ENCODE assay signal across 13 cellular contexts in genomic region chr3:64291956-64292355, GRCh38.
DNase-seq lines count a peak whose midpoint lies in the region; ATAC-seq, FAIRE-seq and TF ChIP-seq lines count a peak whose summit lies in the region.
"Had no signal": no experiment of that assay in that cellular context is flagged by ENCODE, and none has a peak within 500 bp of the region (broad histone marks: within the 10 kb centered on the region; RNA-seq: fewer than 3 reads in every experiment).

No MANE protein-coding gene starts in this region.

- no peaks in the 10 kb centered on the region for H3K4me1 ChIP-seq in body of pancreas
- peaks cover 18% of the 10 kb centered on the region for H3K4me1 ChIP-seq in keratinocyte (ENCODE audit: control insufficient read depth, extremely low read depth, insufficient read depth, low read length)
- H3K4me1 ChIP-seq in stomach: peaks cover 0 to 24% (median 6%) of the 10 kb centered on the region in 4 donors

- TF ChIP-seq POLR2A in body of pancreas (IDR thresholded peaks at IDR 0.05) (no peak), stomach (IDR thresholded peaks at IDR 0.05) (no peak)

- dilution Hi-C loops in keratinocyte (cut with MboI; ENCODE audit: extremely low pct_ligation_motif_present, low sequenced_read_pairs): no loop called here

- H2AFZ ChIP-seq in keratinocyte (ENCODE audit: control insufficient read depth, low read length): no peak overlapping the region

- H3K9me1 ChIP-seq in keratinocyte (ENCODE audit: control insufficient read depth, extremely low read depth, insufficient read depth, low read length): no peaks in the 10 kb centered on the region

- H3K4me1 Mint-ChIP-seq in osteocyte (ENCODE audit: unreplicated experiment): peaks cover 13% of the 10 kb centered on the region
- H3K4me1 Mint-ChIP-seq: naive thymus-derived CD8-positive, alpha-beta T cell had no signal

- H3K9me3 ChIP-seq in body of pancreas (no peaks in the 10 kb centered on the region), keratinocyte (ENCODE audit: control insufficient read depth, low read depth, low read length) (no peaks in the 10 kb centered on the region), stomach (peaks cover 0 to 4% (median 1%) of the 10 kb centered on the region in 4 donors)

- no peak overlapping the region for H3K27ac Mint-ChIP-seq in osteocyte (ENCODE audit: unreplicated experiment)
- H3K27ac Mint-ChIP-seq: activated naive CD4-positive, alpha-beta T cell treated with anti-CD3 and anti-CD28 coated beads for 36 hours; naive thymus-derived CD8-positive, alpha-beta T cell had no signal

- H3K27me3 Mint-ChIP-seq in osteocyte (ENCODE audit: unreplicated experiment): no peaks in the 10 kb centered on the region

- H3K4me3 ChIP-seq in body of pancreas (no peak overlapping the region), keratinocyte (ENCODE audit: control insufficient read depth in 2 of 3, extremely low read depth in 1 of 3, insufficient read depth in 2 of 3, low read depth in 1 of 3, low read length in 3 of 3) (no peak overlapping the region), stomach (no peak overlapping the region)

- H3K9me3 Mint-ChIP-seq in osteocyte (ENCODE audit: unreplicated experiment): no peaks in the 10 kb centered on the region
- H3K9me3 Mint-ChIP-seq: activated naive CD4-positive, alpha-beta T cell treated with anti-CD3 and anti-CD28 coated beads for 36 hours had no signal

- H3K27ac ChIP-seq in body of pancreas (no peak overlapping the region), keratinocyte (ENCODE audit: control insufficient read depth, insufficient read depth, low read length) (no peak overlapping the region), stomach (peak overlapping the region in 4 of 5 donors; percentile 46 to 72 (median 56))

- H3K9ac ChIP-seq in keratinocyte (ENCODE audit: control insufficient read depth, extremely low read depth, insufficient read depth, low read length): no peak overlapping the region

- H3K27me3 ChIP-seq in body of pancreas (no peaks in the 10 kb centered on the region), keratinocyte (ENCODE audit: control insufficient read depth, extremely low read depth, insufficient read depth, low read length) (no peaks in the 10 kb centered on the region), stomach (no peaks in the 10 kb centered on the region)

- no peak for TF ChIP-seq CTCF in body of pancreas (IDR thresholded peaks at IDR 0.05)
- TF ChIP-seq CTCF in keratinocyte (optimal IDR thresholded peaks at IDR 0.05 in 1 of 3, IDR thresholded peaks at IDR 0.05 in 1 of 3, conservative IDR thresholded peaks at IDR 0.05 in 1 of 3; ENCODE audit: extremely low read depth in 1 of 3, insufficient read depth in 2 of 3, low read length in 3 of 3): no peak
- TF ChIP-seq CTCF in stomach (IDR thresholded peaks at IDR 0.05): no peak
- no peak for TF ChIP-seq CTCF in osteocyte (IDR thresholded peaks at IDR 0.05)

- H3K36me3 ChIP-seq in body of pancreas (replicated peaks in 1 of 2; ENCODE audit: insufficient read depth in 1 of 2, low read depth in 2 of 2) (no peaks in the 10 kb centered on the region), keratinocyte (ENCODE audit: control insufficient read depth in 2 of 2, extremely low read depth in 1 of 2, insufficient read depth in 2 of 2, low read length in 2 of 2) (no peaks in the 10 kb centered on the region), stomach (no peaks in the 10 kb centered on the region)

- peak; percentile 60 for DNase-seq in EL
- peak in 1 of 4 donors; percentile 12 for DNase-seq in body of pancreas
- DNase-seq in keratinocyte (ENCODE audit: low read depth, low spot score): no peak
- DNase-seq in stomach: no peak
- no peak for DNase-seq in stimulated activated CD4-positive, alpha-beta T cell treated with anti-CD3 and anti-CD28 coated beads, Interleukin-4, amount 100 ng/mL, for 1 hour
- DNase-seq in osteocyte (ENCODE audit: extremely low spot score, unreplicated experiment): no peak
- no peak for DNase-seq in activated effector memory CD4-positive, alpha-beta T cell treated with anti-CD3 and anti-CD28 coated beads, Interleukin-2, amount 50 U/mL, for 16 hours
- DNase-seq: activated naive CD4-positive, alpha-beta T cell treated with anti-CD3 and anti-CD28 coated beads for 36 hours; cerebellar nuclear complex; naive thymus-derived CD8-positive, alpha-beta T cell; NCI-H526 treated with DMSO at 0.1 percent for 48 hours; SIG-M5 had no signal

- intact Hi-C loops in body of pancreas (cut with DNase I) (no loop called here), stomach (cut with DNase I; ENCODE audit: low total_unique reads) (no loop called here)

- WGBS in body of pancreas, 2 donors: 85 to 90% methylated on average over 4 of the region's 4 CpGs
- WGBS in stomach, 5 donors: 77 to 85% (median 81%) methylated on average over 4 of the region's 4 CpGs

- H3K4me2 ChIP-seq in keratinocyte (ENCODE audit: control insufficient read depth, extremely low read depth, insufficient read depth, low read depth, low read length): no peak overlapping the region

- ATAC-seq in body of pancreas (peak; percentile 72), GM21528 (IDR thresholded peaks at IDR 0.05; ENCODE audit: low FRiP score, unreplicated experiment) (no peak)
- ATAC-seq: naive thymus-derived CD8-positive, alpha-beta T cell had no signal

- no peak overlapping the region for H3K4me3 Mint-ChIP-seq in osteocyte (ENCODE audit: unreplicated experiment)
- H3K4me3 Mint-ChIP-seq: activated naive CD4-positive, alpha-beta T cell treated with anti-CD3 and anti-CD28 coated beads for 36 hours; naive thymus-derived CD8-positive, alpha-beta T cell had no signal

- peak; percentile 61 for FAIRE-seq in keratinocyte (lab: Jason Lieb, UNC)

- H4K20me1 ChIP-seq in keratinocyte (ENCODE audit: control insufficient read depth, extremely low read depth, insufficient read depth, low read length): no peaks in the 10 kb centered on the region

- H3K36me3 Mint-ChIP-seq in osteocyte (ENCODE audit: unreplicated experiment): no peaks in the 10 kb centered on the region
- H3K36me3 Mint-ChIP-seq: naive thymus-derived CD8-positive, alpha-beta T cell had no signal

- no peak for TF ChIP-seq EP300 in stomach (IDR thresholded peaks at IDR 0.05)

- no peaks in the 10 kb centered on the region for H3K79me2 ChIP-seq in keratinocyte (ENCODE audit: control insufficient read depth, insufficient read depth, low read length)

Comparison
In these comparisons a context has a peak if more than half of its experiments do, and no peak if none do; other contexts are left out.
1. H3K27ac ChIP-seq: peak in stomach (4 of 5); none in body of pancreas (0 of 4) and keratinocyte (single experiment).